In the genomic region with DNA sequence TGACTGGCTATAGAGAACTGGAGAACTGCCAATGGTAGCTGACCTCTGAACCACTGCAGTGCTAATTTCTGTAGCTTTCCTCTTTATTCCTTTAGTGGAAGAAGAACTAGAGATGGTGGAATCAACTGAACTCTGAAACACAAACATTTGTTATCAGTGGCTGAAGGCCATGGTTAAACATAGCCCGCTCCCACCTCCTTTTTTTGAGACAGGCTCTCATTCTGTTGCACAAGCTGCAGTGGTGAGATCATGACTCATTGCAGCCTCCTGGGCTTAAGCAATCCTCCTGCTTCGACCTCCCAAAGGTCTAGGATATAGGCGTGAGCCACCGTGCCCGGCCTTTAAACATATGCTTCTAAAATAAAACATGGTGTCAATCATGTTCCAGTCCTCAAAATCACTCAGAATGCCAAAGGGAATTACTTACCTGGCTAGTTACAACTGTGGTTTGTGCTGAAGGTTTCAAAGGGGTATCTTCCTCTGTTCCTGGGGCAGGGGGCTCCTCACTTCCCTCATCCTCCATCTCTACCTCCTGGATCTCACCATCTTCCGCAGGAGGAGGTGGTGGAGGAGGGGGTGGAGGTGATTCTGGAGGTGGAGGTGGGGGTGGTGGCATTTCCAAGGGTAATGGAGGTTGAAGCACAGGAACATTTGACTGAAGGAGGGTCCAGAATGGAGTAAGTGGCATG, we compare ENCODE assay signal across 10 cellular contexts. TPM values are rescaled to one million over a fixed set of nuclear protein-coding genes. Genes with fewer than 3 reads are reported as not detected.
DNase-seq lines count a peak whose midpoint lies in the region; ATAC-seq and TF ChIP-seq lines count a peak whose summit lies in the region.
"Had no signal": no experiment of that assay in that cellular context is flagged by ENCODE, and none has a peak within 500 bp of the region (broad histone marks: within the 10 kb centered on the region; RNA-seq: fewer than 3 reads in every experiment).

No MANE protein-coding gene starts in this region.

- no peak overlapping the region for H3K27ac ChIP-seq in naive thymus-derived CD4-positive, alpha-beta T cell (ENCODE audit: low read depth, low read length)
- H3K27ac ChIP-seq: KMS-11 had no signal

- peaks cover 0 to 9% (median 0%) of the 10 kb centered on the region in 7 donors for H3K4me1 Mint-ChIP-seq in naive thymus-derived CD4-positive, alpha-beta T cell

- ATAC-seq in naive thymus-derived CD4-positive, alpha-beta T cell, result no peak
- no peak for ATAC-seq in GM18858 (IDR thresholded peaks at IDR 0.05; ENCODE audit: unreplicated experiment)
- ATAC-seq in GM19328 (IDR thresholded peaks at IDR 0.05; ENCODE audit: unreplicated experiment), result no peak
- ATAC-seq in GM21515 (IDR thresholded peaks at IDR 0.05; ENCODE audit: unreplicated experiment), result no peak

- CTCF ChIA-PET in naive thymus-derived CD4-positive, alpha-beta T cell (lab: Charles Lee), result no interaction called here

- no peak overlapping the region for H3K4me3 Mint-ChIP-seq in naive thymus-derived CD4-positive, alpha-beta T cell

- H3K4me3 ChIP-seq in NB4 (ENCODE audit: low read depth, low read length), result no peak overlapping the region
- no peak overlapping the region for H3K4me3 ChIP-seq in naive thymus-derived CD4-positive, alpha-beta T cell (ENCODE audit: low read length)

- peaks cover 13 to 82% (median 25%) of the 10 kb centered on the region in 3 experiments for H3K36me3 ChIP-seq in naive thymus-derived CD4-positive, alpha-beta T cell (ENCODE audit: control insufficient read depth in 2 of 3, insufficient read depth in 3 of 3, low read length in 3 of 3)

- no peaks in the 10 kb centered on the region for H3K27me3 Mint-ChIP-seq in naive thymus-derived CD4-positive, alpha-beta T cell

- H3K27ac Mint-ChIP-seq in naive thymus-derived CD4-positive, alpha-beta T cell, result peak overlapping the region in 7 of 9 donors; percentile 10 to 84 (median 55)

- H3K27me3 ChIP-seq in naive thymus-derived CD4-positive, alpha-beta T cell (ENCODE audit: control insufficient read depth in 2 of 2, insufficient read depth in 2 of 2, low read length in 2 of 2), result no peaks in the 10 kb centered on the region

- POLR2A ChIA-PET in naive thymus-derived CD4-positive, alpha-beta T cell (lab: Charles Lee), result no interaction called here

- H3K36me3 Mint-ChIP-seq in naive thymus-derived CD4-positive, alpha-beta T cell, result peaks cover 7 to 34% (median 19%) of the 10 kb centered on the region in 5 donors

- peak; percentile 23 for DNase-seq in CD1c-positive myeloid dendritic cell (ENCODE audit: extremely low spot score)
- peak; percentile 85 for DNase-seq in NB4 (ENCODE audit: low read depth)
- peak; percentile 36 for DNase-seq in dermis blood vessel endothelial cell
- DNase-seq in naive thymus-derived CD4-positive, alpha-beta T cell, result no peak
- DNase-seq in activated CD4-positive, alpha-beta T cell treated with anti-CD3 and anti-CD28 coated beads, Interleukin-2, amount 50 U/mL, for 48 hours, result no peak
- DNase-seq: anterior cingulate cortex had no signal

- H3K9me3 ChIP-seq in naive thymus-derived CD4-positive, alpha-beta T cell (ENCODE audit: control insufficient read depth in 2 of 3, low read length in 3 of 3), result no peaks in the 10 kb centered on the region

- H3K9me3 Mint-ChIP-seq in naive thymus-derived CD4-positive, alpha-beta T cell, result no peaks in the 10 kb centered on the region

- TF ChIP-seq CTCF in NB4 (IDR thresholded peaks at IDR 0.05; ENCODE audit: low read depth, low read length), result no peak

- intact Hi-C loops in naive thymus-derived CD4-positive, alpha-beta T cell (cut with micrococcal nuclease), result no loop called here

- H3K4me1 ChIP-seq in naive thymus-derived CD4-positive, alpha-beta T cell (ENCODE audit: control insufficient read depth in 2 of 2, insufficient read depth in 2 of 2, low read length in 2 of 2), result no peaks in the 10 kb centered on the region

- TF ChIP-seq POLR2A in NB4 (IDR thresholded peaks at IDR 0.05; ENCODE audit: extremely low read depth, insufficient read length), result no peak

RNA-seq across cellular contexts. Expression of gene AGBL2, which starts 9.0 kb away (rescaled TPM):
- 0.17 and 0.23 TPM in 2 replicates for total RNA-seq in dermis blood vessel endothelial cell
- 10 to 100 TPM in 1 of 5 experiments, 1 to 10 TPM in 4; 4.7 to 11.3 (median 8.1) TPM for total RNA-seq in naive thymus-derived CD4-positive, alpha-beta T cell
- polyA plus RNA-seq in naive thymus-derived CD4-positive, alpha-beta T cell, result 1 to 10 TPM in 1 of 2 donors, under 1 TPM in 1; 0.33 to 1.8 TPM

RNA-seq across cellular contexts. Expression of gene FNBP4, which starts 43.0 kb away (rescaled TPM):
- 50.0 and 69.3 TPM in 2 replicates for total RNA-seq in dermis blood vessel endothelial cell
- 100 to 1,000 TPM; 143 to 347 (median 280) TPM for total RNA-seq in naive thymus-derived CD4-positive, alpha-beta T cell
- polyA plus RNA-seq in naive thymus-derived CD4-positive, alpha-beta T cell, result 10 to 100 TPM; 49.0 to 54.4 TPM

Comparison
In these comparisons a context has a peak if more than half of its experiments do, and no peak if none do; other contexts are left out.
1. DNase-seq: peak in CD1c-positive myeloid dendritic cell (single experiment), NB4 (single experiment) and dermis blood vessel endothelial cell (single experiment); none in naive thymus-derived CD4-positive, alpha-beta T cell (0 of 9) and activated CD4-positive, alpha-beta T cell treated with anti-CD3 and anti-CD28 coated beads, Interleukin-2, amount 50 U/mL, for 48 hours (0 of 2).